Comparison of ENCODE assay signal across 8 cellular contexts in the genomic region with DNA sequence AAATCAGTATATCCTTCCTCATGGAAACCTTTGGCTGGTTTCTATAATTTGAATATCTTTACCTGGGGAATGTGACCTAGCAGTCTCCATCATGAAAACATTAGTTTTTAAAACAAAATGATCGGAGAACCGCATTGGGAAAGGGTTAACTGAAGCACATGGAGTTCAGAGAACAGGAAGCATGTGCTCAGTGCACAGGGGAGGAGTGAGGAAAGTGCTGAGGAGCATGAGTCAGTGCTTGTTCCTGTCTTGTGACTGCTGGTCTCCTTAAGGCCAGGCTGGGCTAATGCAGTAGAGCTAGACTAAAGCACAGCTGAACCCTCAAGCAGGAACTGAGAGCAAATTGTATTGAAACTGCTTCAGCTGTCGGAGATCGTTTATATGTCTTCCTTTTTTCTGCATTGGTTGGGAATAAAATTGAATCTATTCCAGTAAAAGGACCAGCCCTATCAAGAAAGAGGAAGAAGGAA. TPM values are rescaled to one million over a fixed set of nuclear protein-coding genes. Genes with fewer than 3 reads are reported as not detected.
DNase-seq lines count a peak whose midpoint lies in the region; ATAC-seq and TF ChIP-seq lines count a peak whose summit lies in the region.

No MANE protein-coding gene starts in this region.

- ATAC-seq in GM18907 (IDR thresholded peaks at IDR 0.05; ENCODE audit: unreplicated experiment): peak; percentile 95
- peak; percentile 91 for ATAC-seq in HG03103 (IDR thresholded peaks at IDR 0.05; ENCODE audit: low read depth, unreplicated experiment)
- peak; percentile 91 for ATAC-seq in SK-N-SH treated with all-trans-retinoic acid at 6 μM for 48 hours

- peaks cover 52% of the 10 kb centered on the region for H3K36me3 ChIP-seq in adipocyte (ENCODE audit: control insufficient read depth, insufficient read depth, low read length, severe bottlenecking)

- DNase-seq in A172 (ENCODE audit: low spot score) (peak; percentile 93), adipocyte (ENCODE audit: low read depth) (peak; percentile 75), iPS-NIHi7 (ENCODE audit: extremely low spot score) (peak; percentile 17), NCI-H2171 treated with DMSO at 0.1 percent for 48 hours (lab: John Stamatoyannopoulos, UW) (no peak)
- peak in 2 of 3 donors; percentile 38 to 48 for DNase-seq in stimulated activated CD4-positive, alpha-beta T cell treated with anti-CD3 and anti-CD28 coated beads, TNF-alpha, amount 100 ng/mL, for 1 hour (ENCODE audit: low read depth in 3 of 3, low spot score in 1 of 3)

- peak overlapping the region; percentile 74 for H3K4me3 ChIP-seq in adipocyte (ENCODE audit: low read length)

- no peaks in the 10 kb centered on the region for H3K9me3 ChIP-seq in adipocyte (ENCODE audit: control insufficient read depth, low read length)

- H3K27me3 ChIP-seq in adipocyte (replicated peaks; ENCODE audit: control insufficient read depth, insufficient read depth, low read length): no peaks in the 10 kb centered on the region

- peak overlapping the region; percentile 81 for H3K9ac ChIP-seq in adipocyte (ENCODE audit: low read length)

- peaks cover 58% of the 10 kb centered on the region for H3K4me1 ChIP-seq in adipocyte (ENCODE audit: control insufficient read depth, insufficient read depth, low read length)

TF ChIP-seq in SK-N-SH treated with all-trans-retinoic acid at 6 μM for 48 hours, 23 proteins besides CTCF, POLR2A, EP300 and RAD21:
- TF ChIP-seq ZNF8 (CRISPR knock-in tag; IDR thresholded peaks at IDR 0.05) (no peak), TCF4 (CRISPR knock-in tag; IDR thresholded peaks at IDR 0.05; ENCODE audit: borderline replicate concordance) (no peak), TOX (CRISPR knock-in tag; IDR thresholded peaks at IDR 0.05; ENCODE audit: borderline replicate concordance) (peak; percentile 31; the same call in 1 of the 2 replicates), ZC3H10 (CRISPR knock-in tag; IDR thresholded peaks at IDR 0.05) (0 out of 2 replicates have a peak, but pooled peaks have one; percentile 21), ISL1 (CRISPR knock-in tag; IDR thresholded peaks at IDR 0.05) (no peak), PPARA (CRISPR knock-in tag; IDR thresholded peaks at IDR 0.05; ENCODE audit: borderline replicate concordance) (no peak), ESRRG (CRISPR knock-in tag; IDR thresholded peaks at IDR 0.05) (no peak), ARNTL (CRISPR knock-in tag; IDR thresholded peaks at IDR 0.05; ENCODE audit: borderline replicate concordance, low read depth) (no peak), SNAI2 (CRISPR knock-in tag; IDR thresholded peaks at IDR 0.05) (no peak), POU6F1 (CRISPR knock-in tag; IDR thresholded peaks at IDR 0.05; ENCODE audit: borderline replicate concordance, low read depth) (peak; percentile 82; the same call in 1 of the 2 replicates), RARB (CRISPR knock-in tag; IDR thresholded peaks at IDR 0.05) (0 out of 2 replicates have a peak, but pooled peaks have one; percentile 38), TSHZ2 (CRISPR knock-in tag; IDR thresholded peaks at IDR 0.05) (no peak), ZNF70 (CRISPR knock-in tag; IDR thresholded peaks at IDR 0.05) (no peak), ZNF565 (CRISPR knock-in tag; conservative IDR thresholded peaks at IDR 0.05; ENCODE audit: low read depth) (no peak), ZFP3 (CRISPR knock-in tag; IDR thresholded peaks at IDR 0.05) (no peak), CSDC2 (CRISPR knock-in tag; IDR thresholded peaks at IDR 0.05) (no peak), BACH2 (CRISPR knock-in tag; IDR thresholded peaks at IDR 0.05; ENCODE audit: borderline replicate concordance) (no peak), ZFP30 (CRISPR knock-in tag; IDR thresholded peaks at IDR 0.05) (no peak), OSR1 (CRISPR knock-in tag; IDR thresholded peaks at IDR 0.05) (peak; percentile 36; the same call in 1 of the 2 replicates), GLIS3 (CRISPR knock-in tag; IDR thresholded peaks at IDR 0.05) (no peak)
- TF ChIP-seq, protein P1, sequence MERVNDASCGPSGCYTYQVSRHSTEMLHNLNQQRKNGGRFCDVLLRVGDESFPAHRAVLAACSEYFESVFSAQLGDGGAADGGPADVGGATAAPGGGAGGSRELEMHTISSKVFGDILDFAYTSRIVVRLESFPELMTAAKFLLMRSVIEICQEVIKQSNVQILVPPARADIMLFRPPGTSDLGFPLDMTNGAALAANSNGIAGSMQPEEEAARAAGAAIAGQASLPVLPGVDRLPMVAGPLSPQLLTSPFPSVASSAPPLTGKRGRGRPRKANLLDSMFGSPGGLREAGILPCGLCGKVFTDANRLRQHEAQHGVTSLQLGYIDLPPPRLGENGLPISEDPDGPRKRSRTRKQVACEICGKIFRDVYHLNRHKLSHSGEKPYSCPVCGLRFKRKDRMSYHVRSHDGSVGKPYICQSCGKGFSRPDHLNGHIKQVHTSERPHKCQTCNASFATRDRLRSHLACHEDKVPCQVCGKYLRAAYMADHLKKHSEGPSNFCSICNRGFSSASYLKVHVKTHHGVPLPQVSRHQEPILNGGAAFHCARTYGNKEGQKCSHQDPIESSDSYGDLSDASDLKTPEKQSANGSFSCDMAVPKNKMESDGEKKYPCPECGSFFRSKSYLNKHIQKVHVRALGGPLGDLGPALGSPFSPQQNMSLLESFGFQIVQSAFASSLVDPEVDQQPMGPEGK (CRISPR knock-in tag; IDR thresholded peaks at IDR 0.05; ENCODE audit: borderline replicate concordance): no peak
- TF ChIP-seq, protein P2, sequence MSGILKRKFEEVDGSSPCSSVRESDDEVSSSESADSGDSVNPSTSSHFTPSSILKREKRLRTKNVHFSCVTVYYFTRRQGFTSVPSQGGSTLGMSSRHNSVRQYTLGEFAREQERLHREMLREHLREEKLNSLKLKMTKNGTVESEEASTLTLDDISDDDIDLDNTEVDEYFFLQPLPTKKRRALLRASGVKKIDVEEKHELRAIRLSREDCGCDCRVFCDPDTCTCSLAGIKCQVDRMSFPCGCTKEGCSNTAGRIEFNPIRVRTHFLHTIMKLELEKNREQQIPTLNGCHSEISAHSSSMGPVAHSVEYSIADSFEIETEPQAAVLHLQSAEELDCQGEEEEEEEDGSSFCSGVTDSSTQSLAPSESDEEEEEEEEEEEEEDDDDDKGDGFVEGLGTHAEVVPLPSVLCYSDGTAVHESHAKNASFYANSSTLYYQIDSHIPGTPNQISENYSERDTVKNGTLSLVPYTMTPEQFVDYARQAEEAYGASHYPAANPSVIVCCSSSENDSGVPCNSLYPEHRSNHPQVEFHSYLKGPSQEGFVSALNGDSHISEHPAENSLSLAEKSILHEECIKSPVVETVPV (CRISPR knock-in tag; IDR thresholded peaks at IDR 0.05): no peak
- TF ChIP-seq, protein P3, sequence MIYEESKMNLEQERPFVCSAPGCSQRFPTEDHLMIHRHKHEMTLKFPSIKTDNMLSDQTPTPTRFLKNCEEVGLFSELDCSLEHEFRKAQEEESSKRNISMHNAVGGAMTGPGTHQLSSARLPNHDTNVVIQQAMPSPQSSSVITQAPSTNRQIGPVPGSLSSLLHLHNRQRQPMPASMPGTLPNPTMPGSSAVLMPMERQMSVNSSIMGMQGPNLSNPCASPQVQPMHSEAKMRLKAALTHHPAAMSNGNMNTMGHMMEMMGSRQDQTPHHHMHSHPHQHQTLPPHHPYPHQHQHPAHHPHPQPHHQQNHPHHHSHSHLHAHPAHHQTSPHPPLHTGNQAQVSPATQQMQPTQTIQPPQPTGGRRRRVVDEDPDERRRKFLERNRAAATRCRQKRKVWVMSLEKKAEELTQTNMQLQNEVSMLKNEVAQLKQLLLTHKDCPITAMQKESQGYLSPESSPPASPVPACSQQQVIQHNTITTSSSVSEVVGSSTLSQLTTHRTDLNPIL (CRISPR knock-in tag; IDR thresholded peaks at IDR 0.05; ENCODE audit: low read depth): no peak

RNA-seq across cellular contexts. Expression of gene IFI16, which starts 5.8 kb away (rescaled TPM):
- total RNA-seq in A172 (2014; rRNA removed; shearing (Covaris generic)): 52.3 and 58.7 TPM in 2 replicates
